ENCODE assay signal across 14 cellular contexts in the genomic region with DNA sequence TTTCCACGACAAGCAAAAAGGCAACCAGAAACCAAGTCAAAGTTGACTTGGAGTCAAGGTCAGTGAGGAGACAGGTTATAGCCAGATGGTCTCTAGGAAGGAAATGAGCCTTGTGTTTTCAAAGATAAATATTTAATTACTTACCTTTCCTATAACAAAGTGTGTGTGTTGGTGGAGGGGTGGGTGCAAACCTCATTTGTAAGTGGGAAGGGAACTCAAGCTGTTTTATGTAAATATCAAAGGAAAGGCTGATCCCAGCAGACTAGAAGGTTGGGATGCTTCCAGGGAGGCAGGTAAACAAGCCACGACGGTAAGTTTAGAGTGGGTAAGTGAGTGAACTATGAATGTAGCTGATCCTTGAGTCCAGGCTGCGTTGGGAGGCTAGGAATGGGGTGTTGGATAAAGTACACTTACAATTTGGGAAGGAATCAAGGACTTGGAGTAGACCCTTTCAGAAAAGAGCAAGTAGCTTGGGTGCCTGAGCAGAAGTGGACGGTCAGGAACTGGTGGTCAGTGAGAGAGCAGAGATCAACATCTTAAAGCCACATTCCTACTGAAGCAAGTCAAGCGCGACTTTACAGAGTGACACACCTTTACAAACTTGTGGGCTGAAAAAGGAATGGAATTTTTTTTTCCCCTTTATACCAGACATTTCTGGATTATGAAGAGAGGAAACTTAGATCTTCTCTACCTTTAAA.
DNase-seq lines count a peak whose midpoint lies in the region; ATAC-seq and TF ChIP-seq lines count a peak whose summit lies in the region.
"Had no signal": no experiment of that assay in that cellular context is flagged by ENCODE, and none has a peak within 500 bp of the region (broad histone marks: within the 10 kb centered on the region; RNA-seq: fewer than 3 reads in every experiment).

No MANE protein-coding gene starts in this region.

- H3K79me2 ChIP-seq in PC-9 (ENCODE audit: low read depth): no peaks in the 10 kb centered on the region

- no peaks in the 10 kb centered on the region for H3K9me3 ChIP-seq in PC-9 (ENCODE audit: insufficient read depth, low read depth)
- no peaks in the 10 kb centered on the region for H3K9me3 ChIP-seq in uterus
- H3K9me3 ChIP-seq in body of pancreas: no peaks in the 10 kb centered on the region

- TF ChIP-seq CTCF in PC-9 (conservative IDR thresholded peaks at IDR 0.05) (no peak), uterus (IDR thresholded peaks at IDR 0.05) (no peak), body of pancreas (IDR thresholded peaks at IDR 0.05) (no peak), dorsolateral prefrontal cortex (IDR thresholded peaks at IDR 0.05 in 54 of 56, conservative IDR thresholded peaks at IDR 0.05 in 2 of 56; ENCODE audit: low read depth in 1 of 56, partially characterized antibody in 56 of 56) (no peak)

- H4K20me1 ChIP-seq in PC-9 (ENCODE audit: insufficient read depth): no peaks in the 10 kb centered on the region

- H3F3A ChIP-seq in PC-9 (ENCODE audit: insufficient read depth, low read depth): peaks cover 11% of the 10 kb centered on the region

- DNase-seq in COLO668 (lab: John Stamatoyannopoulos, UW; ENCODE audit: unreplicated experiment): peak; percentile 14
- peak; percentile 26 for DNase-seq in NCI-H1092 (lab: John Stamatoyannopoulos, UW)
- peak; percentile 55 to 84 for DNase-seq in PC-9
- DNase-seq in kidney tubule cell (ENCODE audit: low spot score): peak; percentile 81
- DNase-seq in uterus: no peak
- DNase-seq in body of pancreas: no peak
- no peak for DNase-seq in activated CD8-positive, alpha-beta memory T cell treated with anti-CD3 and anti-CD28 coated beads for 24 hours
- no peak for DNase-seq in dorsolateral prefrontal cortex
- DNase-seq: activated naive CD8-positive, alpha-beta T cell treated with anti-CD3 and anti-CD28 coated beads, Interleukin-2, amount 10 ng/mL, durations not matched to agents 7 days and 5 days; cerebellar nuclear complex; DND-41; T1000 had no signal

- no peaks in the 10 kb centered on the region for H3K9me2 ChIP-seq in PC-9 (ENCODE audit: insufficient read depth)

- no peak overlapping the region for H2AFZ ChIP-seq in PC-9

- H3K4me2 ChIP-seq in PC-9: peak overlapping the region; percentile 51

- no TSS peak for BruUV-seq in PC-9 (replicated peaks; lab: Mats Ljungman, UMichigan)

- no peaks in the 10 kb centered on the region for H3K36me3 ChIP-seq in PC-9 (ENCODE audit: low read depth)
- H3K36me3 ChIP-seq in uterus: no peaks in the 10 kb centered on the region
- no peaks in the 10 kb centered on the region for H3K36me3 ChIP-seq in body of pancreas (replicated peaks in 1 of 2; ENCODE audit: insufficient read depth in 1 of 2, low read depth in 2 of 2)

- ATAC-seq in body of pancreas: no peak
- ATAC-seq: esophagus mucosa had no signal

- POLR2A ChIA-PET in PC-9 (lab: Charles Lee; ENCODE audit: unreplicated experiment): interaction anchor here (0.7 kb wide), 1 partner anchor 244 kb away, joined by 5 read pairs; no protein-coding TSS in a partner anchor

- H3K4me3 ChIP-seq in PC-9 (no peak overlapping the region), uterus (no peak overlapping the region), body of pancreas (no peak overlapping the region), dorsolateral prefrontal cortex (no peak overlapping the region)
- H3K4me3 ChIP-seq: lung had no signal

- TF ChIP-seq POLR2A in uterus (IDR thresholded peaks at IDR 0.05) (no peak), body of pancreas (IDR thresholded peaks at IDR 0.05) (no peak)

- H3K27ac ChIP-seq in PC-9 (peak overlapping the region; percentile 45), uterus (no peak overlapping the region), body of pancreas (no peak overlapping the region), dorsolateral prefrontal cortex (no peak overlapping the region)

- H3K4me1 ChIP-seq in PC-9 (replicated peaks; ENCODE audit: insufficient read depth) (peaks cover 40% of the 10 kb centered on the region), uterus (no peaks in the 10 kb centered on the region), body of pancreas (no peaks in the 10 kb centered on the region)

- H3K27me3 ChIP-seq in PC-9 (ENCODE audit: insufficient read depth, low read depth): no peaks in the 10 kb centered on the region
- no peaks in the 10 kb centered on the region for H3K27me3 ChIP-seq in uterus
- no peaks in the 10 kb centered on the region for H3K27me3 ChIP-seq in body of pancreas
- no peaks in the 10 kb centered on the region for H3K27me3 ChIP-seq in dorsolateral prefrontal cortex

- 53 to 61% methylated on average over 7 of the region's 7 CpGs for WGBS in body of pancreas, 2 donors

- CTCF ChIA-PET in PC-9 (lab: Charles Lee): interaction anchor here (0.6 kb wide), 1 partner anchor 20 kb away, joined by 9 read pairs; no protein-coding TSS in a partner anchor

- intact Hi-C loops in PC-9 (cut with micrococcal nuclease; ENCODE audit: unreplicated experiment) (no loop called here), uterus (cut with DNase I; ENCODE audit: low total_unique reads) (no loop called here), body of pancreas (cut with DNase I) (no loop called here), dorsolateral prefrontal cortex (cut with DNase I) (no loop called here)

Comparison
In these comparisons a context has a peak if more than half of its experiments do, and no peak if none do; other contexts are left out.
1. DNase-seq: peak in COLO668 (single experiment), NCI-H1092 (single experiment), PC-9 (2 of 2) and kidney tubule cell (single experiment); none in uterus (0 of 2), body of pancreas (0 of 4), activated CD8-positive, alpha-beta memory T cell treated with anti-CD3 and anti-CD28 coated beads for 24 hours (single experiment) and dorsolateral prefrontal cortex (0 of 10).